Comparison of ENCODE assay signal across 7 cellular contexts in genomic region chr12:96061864-96062453, GRCh38. TPM values are rescaled to one million over a fixed set of nuclear protein-coding genes. Genes with fewer than 3 reads are reported as not detected.
DNase-seq lines count a peak whose midpoint lies in the region; ATAC-seq, FAIRE-seq and TF ChIP-seq lines count a peak whose summit lies in the region.

No MANE protein-coding gene starts in this region.

- H3K4me3 ChIP-seq in body of pancreas, result no peak overlapping the region

- H3K9me3 ChIP-seq in body of pancreas, result no peaks in the 10 kb centered on the region

- no peaks in the 10 kb centered on the region for H3K36me3 ChIP-seq in body of pancreas (replicated peaks in 1 of 2; ENCODE audit: insufficient read depth in 1 of 2, low read depth in 2 of 2)

- H3K4me1 ChIP-seq in body of pancreas, result no peaks in the 10 kb centered on the region

- no peak overlapping the region for H3K27ac ChIP-seq in body of pancreas

- ATAC-seq in HG02642 (IDR thresholded peaks at IDR 0.05; ENCODE audit: poor library complexity, unreplicated experiment) (peak; percentile 71), body of pancreas (peak; percentile 83)

- DNase-seq in NCI-H187 treated with DMSO at 0.1 percent for 48 hours (lab: John Stamatoyannopoulos, UW), result peak; percentile 32
- peak; percentile 74 to 85 (median 82) for DNase-seq in body of pancreas
- peak; percentile 81 for DNase-seq in inferior parietal cortex (ENCODE audit: extremely low spot score)
- peak; percentile 43 to 67 for DNase-seq in stimulated activated CD4-positive, alpha-beta T cell treated with anti-CD3 and anti-CD28 coated beads, Interleukin-15, amount 100 ng/mL, for 48 hours (ENCODE audit: low read depth in 2 of 2)

- TF ChIP-seq POLR2A in body of pancreas (IDR thresholded peaks at IDR 0.05), result no peak

- WGBS in body of pancreas, 2 donors, result 29 to 31% methylated on average over 4 of the region's 4 CpGs

- peak; percentile 46 for FAIRE-seq in TTC549 (lab: Jason Lieb, UNC)

- TF ChIP-seq CTCF in GM12873 (IDR thresholded peaks at IDR 0.05; ENCODE audit: insufficient read depth, low read depth, low read length, missing control alignments) (peak; percentile 80), body of pancreas (IDR thresholded peaks at IDR 0.05) (peak; percentile 59 to 95 (median 86))

- no peaks in the 10 kb centered on the region for H3K27me3 ChIP-seq in body of pancreas

- intact Hi-C loops in body of pancreas (cut with DNase I), result loop anchor here (5.0 kb wide), 2 partner anchors 155 to 455 kb away; no protein-coding TSS in a partner anchor

RNA-seq across cellular contexts. Expression of gene LTA4H, which starts 26.6 kb away (rescaled TPM):
- total RNA-seq in body of pancreas, result 10 to 100 TPM; 41.2 to 57.6 TPM
